15 cellular contexts compared by ENCODE assay signal in the genomic region with DNA sequence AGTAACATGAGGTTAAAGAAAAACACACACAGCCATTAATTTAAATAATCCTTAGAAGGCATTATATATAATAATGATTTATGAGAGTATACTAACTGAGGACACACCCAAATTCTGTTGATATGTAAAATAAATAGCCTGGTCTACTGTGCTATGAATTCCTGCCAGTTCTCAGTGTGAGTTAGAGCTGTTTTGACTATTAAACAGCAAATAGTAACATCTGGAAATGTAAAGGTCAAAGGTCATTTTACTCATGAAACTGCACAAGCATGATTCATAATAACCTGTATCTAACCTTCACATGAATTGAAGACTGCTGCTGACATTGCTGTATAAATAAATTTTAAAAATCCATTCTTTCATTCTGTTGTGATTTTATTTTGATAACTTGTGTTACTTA.
DNase-seq lines count a peak whose midpoint lies in the region; ATAC-seq, FAIRE-seq and TF ChIP-seq lines count a peak whose summit lies in the region.
"Had no signal": no experiment of that assay in that cellular context is flagged by ENCODE, and none has a peak within 500 bp of the region (broad histone marks: within the 10 kb centered on the region; RNA-seq: fewer than 3 reads in every experiment).

No MANE protein-coding gene starts in this region.

- no peaks in the 10 kb centered on the region for H3K27me3 ChIP-seq in pancreas
- H3K27me3 ChIP-seq: transverse colon had no signal

- no peaks in the 10 kb centered on the region for H3K9me3 ChIP-seq in pancreas
- H3K9me3 ChIP-seq: transverse colon had no signal

- no peaks in the 10 kb centered on the region for H3K36me3 ChIP-seq in pancreas
- H3K36me3 ChIP-seq: transverse colon had no signal

- FAIRE-seq in pancreas (lab: Jason Lieb, UNC) = no peak

- intact Hi-C loops in pancreas (cut with DNase I) = no loop called here

- peak; percentile 12 for DNase-seq in NCI-H146 (lab: John Stamatoyannopoulos, UW)
- no peak for DNase-seq in NCI-H146 treated with DMSO at 0.1 percent for 48 hours (lab: John Stamatoyannopoulos, UW; ENCODE audit: unreplicated experiment)
- DNase-seq in NCI-H526 treated with DMSO at 0.1 percent for 48 hours (lab: John Stamatoyannopoulos, UW) = peak; percentile 49
- peak; percentile 95 for DNase-seq in choroid plexus epithelial cell (ENCODE audit: low read depth)
- DNase-seq in pancreas = no peak
- DNase-seq in AG08396 (ENCODE audit: low spot score) = no peak
- DNase-seq: 8988T; activated CD4-positive, CD25-positive, alpha-beta regulatory T cell; kidney glomerular epithelial cell; NCI-H1694; posterior cingulate gyrus; SW 1271; transverse colon had no signal

- ATAC-seq in pancreas (peak; percentile 46 to 69 (median 65)), GM21529 (IDR thresholded peaks at IDR 0.05; ENCODE audit: unreplicated experiment) (no peak), GM21528 (IDR thresholded peaks at IDR 0.05; ENCODE audit: low FRiP score, unreplicated experiment) (no peak)

- TF ChIP-seq CTCF in choroid plexus epithelial cell (conservative IDR thresholded peaks at IDR 0.05; ENCODE audit: low read depth, low read length) (no peak), pancreas (IDR thresholded peaks at IDR 0.05) (no peak)

- H3K4me3 ChIP-seq in choroid plexus epithelial cell (ENCODE audit: low read depth, low read length) = no peak overlapping the region
- H3K4me3 ChIP-seq in pancreas = no peak overlapping the region
- H3K4me3 ChIP-seq: transverse colon had no signal

- H3K27ac ChIP-seq in pancreas = no peak overlapping the region
- H3K27ac ChIP-seq: transverse colon had no signal

- H3K4me1 ChIP-seq in pancreas = peaks cover 0 to 6% (median 0%) of the 10 kb centered on the region in 3 donors
- H3K4me1 ChIP-seq: transverse colon had no signal

Comparison
In these comparisons a context has a peak if more than half of its experiments do, and no peak if none do; other contexts are left out.
1. DNase-seq: peak in NCI-H146 (single experiment), NCI-H526 treated with DMSO at 0.1 percent for 48 hours (single experiment) and choroid plexus epithelial cell (single experiment); none in NCI-H146 treated with DMSO at 0.1 percent for 48 hours (single experiment), pancreas (0 of 6) and AG08396 (single experiment).
2. ATAC-seq: peak in pancreas (4 of 4); none in GM21529 (single experiment) and GM21528 (single experiment).